ENCODE assay signal across 22 cellular contexts in genomic region chr7:17548014-17548653, GRCh38.
DNase-seq lines count a peak whose midpoint lies in the region; ATAC-seq, FAIRE-seq and TF ChIP-seq lines count a peak whose summit lies in the region.
"Had no signal": no experiment of that assay in that cellular context is flagged by ENCODE, and none has a peak within 500 bp of the region (broad histone marks: within the 10 kb centered on the region; RNA-seq: fewer than 3 reads in every experiment).

No MANE protein-coding gene starts in this region.

- DNase-seq in HepG2 (ENCODE audit: low spot score) (peak; percentile 10), right lobe of liver (no peak), iPS DF 6.9 (ENCODE audit: low read depth, low spot score) (peak; percentile 25), transverse colon (no peak), hypothalamus (lab: John Stamatoyannopoulos, UW) (no peak), medulla oblongata (ENCODE audit: extremely low spot score) (no peak)
- DNase-seq: activated CD4-positive, alpha-beta T cell treated with anti-CD3 and anti-CD28 coated beads, Interleukin-2, amount 50 U/mL, for 1 hour; C1 segment of cervical spinal cord; effector CD8-positive, alpha-beta T cell; esophagus squamous epithelium; GF-D8; GOT3; left ventricle myocardium superior; NCI-H1436 treated with DMSO at 0.1 percent for 48 hours; NCI-H69; stimulated activated CD4-positive, alpha-beta T cell treated with anti-CD3 and anti-CD28 coated beads, Interleukin-15, amount 100 ng/mL, for 24 hours; T-helper 1 cell had no signal

- POLR2A ChIA-PET in HepG2 (lab: Yijun Ruan, JAX): no interaction called here

- CTCF ChIA-PET in HepG2 (lab: Yijun Ruan, JAX; ENCODE audit: low intra/inter-chr PET ratio, low total read pairs): no interaction called here

- peak; percentile 18 for FAIRE-seq in HepG2 (lab: Jason Lieb, UNC)

- in situ Hi-C loops in HepG2 (cut with HindIII; ENCODE audit: extremely low pct_ligation_motif_present, low pct_unique_long_range_greater_than_20kb): loop anchor here (25.0 kb wide), 1 partner anchor 611 kb away; no protein-coding TSS in a partner anchor
- in situ Hi-C loops in transverse colon (cut with MboI; ENCODE audit: low pct_ligation_motif_present in 1 of 4, low pct_unique_long_range_greater_than_20kb in 1 of 4, low sequenced_read_pairs in 3 of 4): loop anchor here in 2 of 4 donors (25.0 kb wide), 1 partner anchor 561 kb away; no protein-coding TSS in a partner anchor

- TF ChIP-seq POLR2A in HepG2 (IDR thresholded peaks at IDR 0.05; ENCODE audit: insufficient read depth in 1 of 2, low read depth in 2 of 2, low read length in 2 of 2): no peak
- no peak for TF ChIP-seq POLR2A in right lobe of liver (IDR thresholded peaks at IDR 0.05)
- no peak for TF ChIP-seq POLR2A in transverse colon (IDR thresholded peaks at IDR 0.05)

- peak; percentile 95 for ATAC-seq in HepG2
- ATAC-seq in right lobe of liver: no peak
- ATAC-seq in HG03439 (IDR thresholded peaks at IDR 0.05; ENCODE audit: unreplicated experiment): peak; percentile 71
- no peak for ATAC-seq in HG03045 (IDR thresholded peaks at IDR 0.05; ENCODE audit: unreplicated experiment)
- ATAC-seq: left ventricle myocardium superior, Right ventricle myocardium inferior, sciatic nerve had no signal

- H3K4me2 ChIP-seq in HepG2 (ENCODE audit: low read depth, low read length): no peak overlapping the region

- H3K4me1 ChIP-seq in HepG2 (ENCODE audit: insufficient read depth, low read length) (peaks cover 1% of the 10 kb centered on the region), right lobe of liver (peaks cover 0 to 16% (median 6%) of the 10 kb centered on the region in 4 donors), iPS DF 6.9 (ENCODE audit: control insufficient read depth, insufficient read depth, low read length) (peaks cover 1% of the 10 kb centered on the region; the same call in 1 of the 2 replicates), transverse colon (peaks cover 0 to 20% (median 0%) of the 10 kb centered on the region in 4 donors)
- H3K4me1 ChIP-seq: parathyroid adenoma had no signal

- intact Hi-C loops in HepG2 (cut with micrococcal nuclease; ENCODE audit: unreplicated experiment) (loop anchor here (10.0 kb wide), 1 partner anchor 97 kb away; no protein-coding TSS in a partner anchor), right lobe of liver (cut with DNase I) (no loop called here), transverse colon (cut with DNase I; ENCODE audit: low total_unique reads) (no loop called here)

- no peak for TF ChIP-seq EP300 in HepG2 (IDR thresholded peaks at IDR 0.05; ENCODE audit: low read depth in 2 of 2, low read length in 2 of 2)
- no peak for TF ChIP-seq EP300 in HepG2 (CRISPR knock-in tag; IDR thresholded peaks at IDR 0.05; ENCODE audit: borderline replicate concordance)
- TF ChIP-seq EP300 in transverse colon (IDR thresholded peaks at IDR 0.05; ENCODE audit: low read depth): no peak

- H3K79me2 ChIP-seq in HepG2 (ENCODE audit: insufficient read depth, low read length): no peaks in the 10 kb centered on the region
- H3K79me2 ChIP-seq: parathyroid adenoma had no signal

- H2AFZ ChIP-seq in HepG2 (ENCODE audit: low read length): no peak overlapping the region
- H2AFZ ChIP-seq: parathyroid adenoma had no signal

- WGBS in HepG2 (ENCODE audit: low lambda C conversion rate): 39% methylated on average over 4 of the region's 4 CpGs
- WGBS in right lobe of liver (ENCODE audit: insufficient coverage, low coverage, low lambda C conversion rate, missing lambda C conversion rate): 77% methylated on average over 3 of the region's 4 CpGs
- WGBS in iPS DF 6.9 (ENCODE audit: insufficient coverage, insufficient read length): no CpG with 5 or more reads among the region's 4 CpGs
- WGBS in transverse colon (ENCODE audit: low coverage in 1 of 2), 2 donors: 76 to 90% methylated on average over 2 to 4 of the region's 4 CpGs

- H3K36me3 ChIP-seq in HepG2 (replicated peaks in 1 of 2; ENCODE audit: control insufficient read depth in 1 of 2, insufficient read depth in 2 of 2, low read length in 2 of 2) (no peaks in the 10 kb centered on the region), right lobe of liver (no peaks in the 10 kb centered on the region), iPS DF 6.9 (ENCODE audit: control insufficient read depth, insufficient read depth, low read length) (no peaks in the 10 kb centered on the region), transverse colon (no peaks in the 10 kb centered on the region)
- H3K36me3 ChIP-seq: esophagus squamous epithelium had no signal

- H3K4me3 ChIP-seq in HepG2 (replicated peaks in 1 of 3; ENCODE audit: insufficient read depth in 1 of 3, low read depth in 2 of 3, low read length in 3 of 3) (no peak overlapping the region), right lobe of liver (no peak overlapping the region), iPS DF 6.9 (ENCODE audit: low read length) (no peak overlapping the region), transverse colon (no peak overlapping the region)
- H3K4me3 ChIP-seq: esophagus squamous epithelium had no signal

- no peaks in the 10 kb centered on the region for H4K20me1 ChIP-seq in HepG2 (ENCODE audit: insufficient read depth, low read length)

- H3K9me3 ChIP-seq in HepG2 (ENCODE audit: low read length) (no peaks in the 10 kb centered on the region), right lobe of liver (no peaks in the 10 kb centered on the region), iPS DF 6.9 (ENCODE audit: control insufficient read depth, insufficient read depth, low read length) (no peaks in the 10 kb centered on the region), transverse colon (no peaks in the 10 kb centered on the region)
- H3K9me3 ChIP-seq: esophagus squamous epithelium had no signal

- H3K27me3 ChIP-seq in HepG2 (ENCODE audit: control insufficient read depth in 1 of 2, insufficient read depth in 2 of 2, low read length in 2 of 2) (no peaks in the 10 kb centered on the region), right lobe of liver (no peaks in the 10 kb centered on the region), iPS DF 6.9 (ENCODE audit: control insufficient read depth, insufficient read depth, low read length) (no peaks in the 10 kb centered on the region), transverse colon (no peaks in the 10 kb centered on the region)
- H3K27me3 ChIP-seq: esophagus squamous epithelium had no signal

- TF ChIP-seq RAD21 in HepG2 (CRISPR knock-in tag; IDR thresholded peaks at IDR 0.05): no peak

- BruUV-seq in HepG2 (replicated peaks; lab: Mats Ljungman, UMichigan): no TSS peak

- H3K9ac ChIP-seq in HepG2 (ENCODE audit: insufficient read depth, low read depth, low read length): no peak overlapping the region
- H3K9ac ChIP-seq: parathyroid adenoma had no signal

- TF ChIP-seq CTCF in HepG2 (CRISPR knock-in tag; IDR thresholded peaks at IDR 0.05): peak; percentile 30; the same call in 1 of the 2 replicates
- no peak for TF ChIP-seq CTCF in right lobe of liver (IDR thresholded peaks at IDR 0.05)
- TF ChIP-seq CTCF in transverse colon (IDR thresholded peaks at IDR 0.05): peak in 3 of 5 experiments; percentile 10 to 34 (median 23)

- H3K27ac ChIP-seq in HepG2 (ENCODE audit: extremely low read length, insufficient read depth, low read length) (no peak overlapping the region), right lobe of liver (no peak overlapping the region), iPS DF 6.9 (ENCODE audit: low read length) (no peak overlapping the region), transverse colon (peak overlapping the region in 1 of 4 donors; percentile 16)
- H3K27ac ChIP-seq: parathyroid adenoma had no signal

TF ChIP-seq in HepG2, 621 proteins besides CTCF, POLR2A, EP300 and RAD21 (continues in another document):
- TF ChIP-seq MLXIP (CRISPR knock-in tag; IDR thresholded peaks at IDR 0.05; ENCODE audit: borderline replicate concordance): no peak
- no peak for TF ChIP-seq ZSCAN5A (CRISPR knock-in tag; IDR thresholded peaks at IDR 0.05; ENCODE audit: borderline replicate concordance)
- no peak for TF ChIP-seq ZBTB3 (CRISPR knock-in tag; IDR thresholded peaks at IDR 0.05; ENCODE audit: borderline replicate concordance, low read depth)
- TF ChIP-seq STAG1 (CRISPR knock-in tag; IDR thresholded peaks at IDR 0.05): peak; percentile 62
- TF ChIP-seq REPIN1 (CRISPR knock-in tag; IDR thresholded peaks at IDR 0.05; ENCODE audit: borderline replicate concordance, low read depth): no peak

Comparison
In these comparisons a context has a peak if more than half of its experiments do, and no peak if none do; other contexts are left out.
1. ATAC-seq: peak in HepG2 (single experiment) and HG03439 (single experiment); none in right lobe of liver (0 of 4) and HG03045 (single experiment).
2. DNase-seq: peak in HepG2 (single experiment) and iPS DF 6.9 (single experiment); none in right lobe of liver (0 of 3), transverse colon (single experiment), hypothalamus (0 of 51) and medulla oblongata (single experiment).
3. CTCF ChIP-seq: peak in HepG2 (single experiment) and transverse colon (3 of 5); none in right lobe of liver (0 of 4).